ENCODE assay signal across 16 cellular contexts in the genomic region with DNA sequence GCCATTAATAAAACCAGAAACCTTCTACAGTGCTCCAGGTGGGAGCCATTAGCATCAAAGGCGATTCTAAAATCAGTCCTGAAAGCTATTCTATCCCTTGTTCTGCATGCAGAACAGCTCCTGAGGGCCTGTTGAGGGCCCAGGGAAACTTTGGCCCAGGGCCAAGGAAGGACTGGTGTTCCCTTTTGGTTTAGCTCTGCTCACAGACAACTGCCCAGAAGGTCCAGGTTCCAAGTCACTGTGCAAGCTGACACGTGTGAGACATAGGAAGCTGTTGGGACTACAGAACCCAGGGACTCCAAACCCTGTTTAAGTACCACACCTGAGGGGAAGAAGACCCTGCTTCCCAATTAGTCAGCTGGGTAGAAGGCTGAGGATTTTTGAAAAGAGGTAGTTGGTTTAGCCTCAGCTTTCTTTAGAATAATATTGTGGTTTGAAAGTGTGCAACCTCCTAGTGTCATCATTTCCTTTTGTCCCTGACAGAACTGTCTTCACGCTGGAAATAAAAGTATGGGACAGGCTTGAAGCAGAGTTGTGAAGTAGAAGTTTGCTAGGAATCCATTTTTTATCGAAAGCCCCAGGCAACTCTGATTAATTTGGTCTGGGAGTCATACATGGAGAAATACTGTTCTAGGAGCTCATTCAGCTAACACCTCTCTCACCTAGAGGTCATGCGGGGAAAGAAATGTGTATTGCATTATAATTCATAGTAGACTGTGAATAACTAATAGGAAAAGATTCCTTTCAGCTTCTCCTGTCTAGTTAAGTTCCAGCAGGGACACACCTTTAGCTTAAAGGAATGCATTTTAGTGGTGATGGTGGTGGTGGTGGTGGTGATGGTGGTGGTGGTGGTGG. TPM values are rescaled to one million over a fixed set of nuclear protein-coding genes. Genes with fewer than 3 reads are reported as not detected.
DNase-seq lines count a peak whose midpoint lies in the region; ATAC-seq and TF ChIP-seq lines count a peak whose summit lies in the region.
"Had no signal": no experiment of that assay in that cellular context is flagged by ENCODE, and none has a peak within 500 bp of the region (broad histone marks: within the 10 kb centered on the region; RNA-seq: fewer than 3 reads in every experiment).

No MANE protein-coding gene starts in this region.

- H3K4me3 ChIP-seq in body of pancreas (no peak overlapping the region), testis (no peak overlapping the region)

- CTCF ChIA-PET in activated CD8-positive, alpha-beta T cell treated with anti-CD3 and anti-CD28 coated beads, Interleukin-2, amount 10 ng/mL, durations not matched to agents 7 days and 5 days (lab: Charles Lee), result interaction anchor here (0.5 to 5.5 kb wide), 9 partner anchors 10 to 845 kb away, joined by 3 to 35 read pairs (median 4); no protein-coding TSS in a partner anchor
- CTCF ChIA-PET in activated CD8-positive, alpha-beta T cell treated with anti-CD3 and anti-CD28 coated beads for 36 hours (lab: Charles Lee), result interaction anchor here (0.7 to 2.9 kb wide), 12 partner anchors 10 to 408 kb away, joined by 3 to 17 read pairs (median 3); a partner anchor contains a TSS

- POLR2A ChIA-PET in activated CD8-positive, alpha-beta T cell treated with anti-CD3 and anti-CD28 coated beads, Interleukin-2, amount 10 ng/mL, durations not matched to agents 7 days and 5 days (lab: Charles Lee), result no interaction called here
- POLR2A ChIA-PET in activated CD8-positive, alpha-beta T cell treated with anti-CD3 and anti-CD28 coated beads for 36 hours (lab: Charles Lee), result interaction anchor here (0.8 to 1.4 kb wide), 2 partner anchors 10 to 11 kb away, joined by 3 read pairs; no protein-coding TSS in a partner anchor

- H3K27ac Mint-ChIP-seq in activated CD8-positive, alpha-beta T cell treated with anti-CD3 and anti-CD28 coated beads, Interleukin-2, amount 10 ng/mL, durations not matched to agents 7 days and 5 days, result peak overlapping the region; percentile 75
- H3K27ac Mint-ChIP-seq in activated CD8-positive, alpha-beta T cell treated with anti-CD3 and anti-CD28 coated beads for 36 hours, result no peak overlapping the region
- H3K27ac Mint-ChIP-seq: activated B cell treated with CpG ODN at 0.5 μM for 24 hours, naive B cell, type B pancreatic cell had no signal

- H3K4me1 Mint-ChIP-seq in activated CD8-positive, alpha-beta T cell treated with anti-CD3 and anti-CD28 coated beads, Interleukin-2, amount 10 ng/mL, durations not matched to agents 7 days and 5 days (ENCODE audit: low read depth), result peaks cover 48% of the 10 kb centered on the region
- peaks cover 32% of the 10 kb centered on the region for H3K4me1 Mint-ChIP-seq in activated CD8-positive, alpha-beta T cell treated with anti-CD3 and anti-CD28 coated beads for 36 hours (ENCODE audit: low read depth)

- no peak overlapping the region for H3K4me3 Mint-ChIP-seq in activated CD8-positive, alpha-beta T cell treated with anti-CD3 and anti-CD28 coated beads, Interleukin-2, amount 10 ng/mL, durations not matched to agents 7 days and 5 days
- no peak overlapping the region for H3K4me3 Mint-ChIP-seq in activated CD8-positive, alpha-beta T cell treated with anti-CD3 and anti-CD28 coated beads for 36 hours
- H3K4me3 Mint-ChIP-seq: activated B cell treated with CpG ODN at 0.5 μM for 24 hours, naive B cell, type B pancreatic cell had no signal

- H3K27me3 ChIP-seq in body of pancreas (no peaks in the 10 kb centered on the region), testis (no peaks in the 10 kb centered on the region)

- intact Hi-C loops in activated CD8-positive, alpha-beta T cell treated with anti-CD3 and anti-CD28 coated beads for 36 hours (cut with micrococcal nuclease), result no loop called here
- intact Hi-C loops in body of pancreas (cut with DNase I), result no loop called here
- intact Hi-C loops in testis (cut with DNase I; ENCODE audit: low total_unique reads), result no loop called here

- H3K9me3 ChIP-seq in body of pancreas (no peaks in the 10 kb centered on the region), testis (no peaks in the 10 kb centered on the region)

- H3K27ac ChIP-seq in body of pancreas (no peak overlapping the region), testis (no peak overlapping the region)
- H3K27ac ChIP-seq: epithelial cell of prostate had no signal

- H3K36me3 Mint-ChIP-seq in activated CD8-positive, alpha-beta T cell treated with anti-CD3 and anti-CD28 coated beads, Interleukin-2, amount 10 ng/mL, durations not matched to agents 7 days and 5 days (ENCODE audit: low read depth), result peaks cover 13% of the 10 kb centered on the region
- no peaks in the 10 kb centered on the region for H3K36me3 Mint-ChIP-seq in activated CD8-positive, alpha-beta T cell treated with anti-CD3 and anti-CD28 coated beads for 36 hours (ENCODE audit: low read depth)
- H3K36me3 Mint-ChIP-seq: naive B cell, type B pancreatic cell had no signal

- H3K27me3 Mint-ChIP-seq in activated CD8-positive, alpha-beta T cell treated with anti-CD3 and anti-CD28 coated beads, Interleukin-2, amount 10 ng/mL, durations not matched to agents 7 days and 5 days (ENCODE audit: low read depth), result no peaks in the 10 kb centered on the region
- H3K27me3 Mint-ChIP-seq in activated CD8-positive, alpha-beta T cell treated with anti-CD3 and anti-CD28 coated beads for 36 hours, result peaks cover 3% of the 10 kb centered on the region

- H3K36me3 ChIP-seq in body of pancreas (replicated peaks in 1 of 2; ENCODE audit: insufficient read depth in 1 of 2, low read depth in 2 of 2) (no peaks in the 10 kb centered on the region), testis (ENCODE audit: low read depth, missing control alignments) (no peaks in the 10 kb centered on the region)

- 62 to 65% methylated on average over 5 of the region's 5 CpGs for WGBS in body of pancreas, 2 donors
- 80 to 85% methylated on average over 5 of the region's 5 CpGs for whole genome bisulfite sequencing in testis, 2 donors

- H3K4me1 ChIP-seq in body of pancreas (no peaks in the 10 kb centered on the region), testis (no peaks in the 10 kb centered on the region)

- peak; percentile 61 for ATAC-seq in activated CD8-positive, alpha-beta T cell treated with anti-CD3 and anti-CD28 coated beads, Interleukin-2, amount 10 ng/mL, durations not matched to agents 7 days and 5 days
- no peak for ATAC-seq in activated CD8-positive, alpha-beta T cell treated with anti-CD3 and anti-CD28 coated beads for 36 hours
- ATAC-seq in body of pancreas (no peak), HG02798 (IDR thresholded peaks at IDR 0.05; ENCODE audit: poor library complexity, unreplicated experiment) (no peak)

- DNase-seq in activated CD8-positive, alpha-beta T cell treated with anti-CD3 and anti-CD28 coated beads, Interleukin-2, amount 10 ng/mL, durations not matched to agents 7 days and 5 days, result no peak
- no peak for DNase-seq in activated CD8-positive, alpha-beta T cell treated with anti-CD3 and anti-CD28 coated beads for 36 hours
- DNase-seq in NCI-H510A (lab: John Stamatoyannopoulos, UW) (peak; percentile 7), body of pancreas (peak in 3 of 4 donors; percentile 24 to 43 (median 41)), testis (peak; percentile 31), AG08395 (ENCODE audit: low spot score) (no peak), midbrain (lab: John Stamatoyannopoulos, UW) (no peak)
- DNase-seq: activated B cell treated with CpG ODN at 0.5 μM for 24 hours; activated T-cell treated with anti-CD3 and anti-CD28 coated beads, Interleukin-2, amount 50 U/mL, for 1 hour; naive B cell; NCI-H1417; NCI-H524 had no signal

- no peak for TF ChIP-seq POLR2A in body of pancreas (IDR thresholded peaks at IDR 0.05)
- no peak for TF ChIP-seq POLR2A in testis (IDR thresholded peaks at IDR 0.05)

- H3K9me3 Mint-ChIP-seq in activated CD8-positive, alpha-beta T cell treated with anti-CD3 and anti-CD28 coated beads, Interleukin-2, amount 10 ng/mL, durations not matched to agents 7 days and 5 days (ENCODE audit: insufficient read depth), result peaks cover 8% of the 10 kb centered on the region
- H3K9me3 Mint-ChIP-seq in activated CD8-positive, alpha-beta T cell treated with anti-CD3 and anti-CD28 coated beads for 36 hours, result no peaks in the 10 kb centered on the region
- H3K9me3 Mint-ChIP-seq: activated B cell treated with CpG ODN at 0.5 μM for 24 hours, naive B cell, type B pancreatic cell had no signal

- TF ChIP-seq CTCF in activated CD8-positive, alpha-beta T cell treated with anti-CD3 and anti-CD28 coated beads for 36 hours (IDR thresholded peaks at IDR 0.05), result no peak
- TF ChIP-seq CTCF in body of pancreas (IDR thresholded peaks at IDR 0.05) (no peak), testis (IDR thresholded peaks at IDR 0.05) (no peak)

RNA-seq across cellular contexts. Expression of a gene that starts 19.9 kb away (rescaled TPM):
- total RNA-seq in activated CD8-positive, alpha-beta T cell treated with anti-CD3 and anti-CD28 coated beads, Interleukin-2, amount 10 ng/mL, durations not matched to agents 7 days and 5 days, result under 1 TPM; 0.13 to 0.21 TPM
- under 1 TPM; 0.09 to 0.20 TPM for total RNA-seq in activated CD8-positive, alpha-beta T cell treated with anti-CD3 and anti-CD28 coated beads for 36 hours
- total RNA-seq in body of pancreas (10 to 100 TPM; 12.5 to 15.3 TPM), testis (1 to 10 TPM; 1.0 to 5.8 TPM)
- polyA plus RNA-seq in testis (ENCODE audit: insufficient read depth, low read depth, low replicate concordance), result 0.78 TPM
- total RNA-seq: activated B cell treated with CpG ODN at 0.5 μM for 24 hours, Daoy had no signal

Comparison
In these comparisons a context has a peak if more than half of its experiments do, and no peak if none do; other contexts are left out.
1. DNase-seq: peak in NCI-H510A (single experiment), body of pancreas (3 of 4) and testis (single experiment); none in activated CD8-positive, alpha-beta T cell treated with anti-CD3 and anti-CD28 coated beads, Interleukin-2, amount 10 ng/mL, durations not matched to agents 7 days and 5 days (single experiment), activated CD8-positive, alpha-beta T cell treated with anti-CD3 and anti-CD28 coated beads for 36 hours (single experiment), AG08395 (single experiment) and midbrain (single experiment).